8 cellular contexts compared by ENCODE assay signal in the genomic region with DNA sequence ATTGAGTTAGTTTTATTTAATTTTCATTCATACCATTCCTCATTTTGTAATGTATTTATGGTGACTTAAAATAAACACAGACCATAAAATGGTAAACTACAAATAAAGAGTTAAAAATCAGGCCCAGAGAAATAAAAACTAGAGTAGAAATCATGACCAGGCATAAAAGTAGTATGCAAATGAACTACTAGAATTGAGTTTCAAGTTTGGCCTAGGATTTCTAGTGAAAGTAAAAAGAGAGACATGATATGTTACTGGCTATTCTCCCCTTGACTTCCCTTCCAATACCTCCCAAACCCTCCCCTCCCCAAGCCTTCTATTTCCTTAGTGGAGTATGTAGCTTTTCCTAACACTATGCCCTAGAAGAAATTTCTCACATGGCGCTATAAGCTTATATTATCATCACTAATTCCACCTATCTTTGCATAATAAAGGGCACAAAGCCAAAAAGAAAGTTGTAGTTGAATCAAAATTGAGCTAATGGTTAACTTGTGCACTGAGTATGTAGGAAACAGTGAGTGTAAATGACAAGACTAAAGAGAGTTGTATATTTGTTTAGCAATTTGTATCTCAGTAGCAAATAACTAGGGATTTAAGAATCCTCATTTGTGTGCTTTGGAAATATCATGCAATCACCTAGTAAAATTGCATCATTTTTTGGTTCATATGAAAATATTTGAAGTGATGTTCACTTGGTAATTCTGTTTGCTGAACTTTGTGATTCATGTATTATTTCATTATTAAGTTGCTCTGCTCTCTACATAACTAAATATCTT. TPM values are rescaled to one million over a fixed set of nuclear protein-coding genes. Genes with fewer than 3 reads are reported as not detected.
A peak's percentile ranks its signal among the peaks of the same experiment; 100 is the strongest.
DNase-seq lines count a peak whose midpoint lies in the region; ATAC-seq lines count a peak whose summit lies in the region.

No MANE protein-coding gene starts in this region.

- ATAC-seq in activated naive CD4-positive, alpha-beta T cell treated with anti-CD3 and anti-CD28 coated beads, Interleukin-2, amount 50 U/mL, for 72 hours = no peak

- DNase-seq in activated naive CD4-positive, alpha-beta T cell treated with anti-CD3 and anti-CD28 coated beads for 36 hours = no peak
- no peak for DNase-seq in activated naive CD4-positive, alpha-beta T cell treated with anti-CD3 and anti-CD28 coated beads, Interleukin-2, amount 50 U/mL, for 72 hours (ENCODE audit: low spot score in 2 of 2)
- peak; percentile 45 for DNase-seq in HT-29 (ENCODE audit: low spot score)
- DNase-seq in fibroblast of gingiva (ENCODE audit: low read depth) = peak; percentile 74
- peak; percentile 38 for DNase-seq in stromal cell of bone marrow (ENCODE audit: low read depth)
- no peak for DNase-seq in stimulated activated CD4-positive, alpha-beta T cell treated with anti-CD3 and anti-CD28 coated beads, Interleukin-12 subunit alpha, Interleukin-12 subunit beta, amount 100 ng/mL, for 4 hours
- DNase-seq in stimulated activated CD4-positive, alpha-beta T cell treated with anti-CD3 and anti-CD28 coated beads, Interleukin-4, amount 100 ng/mL, for 24 hours = no peak
- DNase-seq in NAMALWA (ENCODE audit: low spot score) = no peak

- no peak overlapping the region for H3K4me3 Mint-ChIP-seq in activated naive CD4-positive, alpha-beta T cell treated with anti-CD3 and anti-CD28 coated beads for 36 hours

- peaks cover 10% of the 10 kb centered on the region for H3K9me3 Mint-ChIP-seq in activated naive CD4-positive, alpha-beta T cell treated with anti-CD3 and anti-CD28 coated beads for 36 hours
- H3K9me3 Mint-ChIP-seq in activated naive CD4-positive, alpha-beta T cell treated with anti-CD3 and anti-CD28 coated beads, Interleukin-2, amount 50 U/mL, for 72 hours = peaks cover 10 to 19% of the 10 kb centered on the region in 2 donors

- peaks cover 5% of the 10 kb centered on the region for H3K36me3 Mint-ChIP-seq in activated naive CD4-positive, alpha-beta T cell treated with anti-CD3 and anti-CD28 coated beads for 36 hours (ENCODE audit: low read depth)
- H3K36me3 Mint-ChIP-seq in activated naive CD4-positive, alpha-beta T cell treated with anti-CD3 and anti-CD28 coated beads, Interleukin-2, amount 50 U/mL, for 72 hours = peaks cover 0 to 7% of the 10 kb centered on the region in 2 donors

- intact Hi-C loops in activated naive CD4-positive, alpha-beta T cell treated with anti-CD3 and anti-CD28 coated beads for 36 hours (cut with micrococcal nuclease) = no loop called here

- peaks cover 13% of the 10 kb centered on the region for H3K4me1 Mint-ChIP-seq in activated naive CD4-positive, alpha-beta T cell treated with anti-CD3 and anti-CD28 coated beads for 36 hours (ENCODE audit: low read depth)

- CTCF ChIA-PET in activated naive CD4-positive, alpha-beta T cell treated with anti-CD3 and anti-CD28 coated beads for 36 hours (lab: Charles Lee) = interaction anchor here (0.5 to 1.3 kb wide), 6 partner anchors 33 to 136 kb away, joined by 3 to 5 read pairs (median 3); no protein-coding TSS in a partner anchor

- H3K27me3 Mint-ChIP-seq in activated naive CD4-positive, alpha-beta T cell treated with anti-CD3 and anti-CD28 coated beads for 36 hours (ENCODE audit: low read depth) = no peaks in the 10 kb centered on the region

- peak overlapping the region; percentile 59 for H3K27ac Mint-ChIP-seq in activated naive CD4-positive, alpha-beta T cell treated with anti-CD3 and anti-CD28 coated beads for 36 hours
- H3K27ac Mint-ChIP-seq in activated naive CD4-positive, alpha-beta T cell treated with anti-CD3 and anti-CD28 coated beads, Interleukin-2, amount 50 U/mL, for 72 hours = peak overlapping the region in 1 of 2 donors; percentile 30

RNA-seq across cellular contexts. Expression of gene CDC14A, which starts 29.7 kb away (rescaled TPM):
- 10 to 100 TPM; 10.1 to 13.1 TPM for total RNA-seq in activated naive CD4-positive, alpha-beta T cell treated with anti-CD3 and anti-CD28 coated beads for 36 hours
- 10 to 100 TPM; 13.0 to 16.0 TPM for total RNA-seq in activated naive CD4-positive, alpha-beta T cell treated with anti-CD3 and anti-CD28 coated beads, Interleukin-2, amount 50 U/mL, for 72 hours
- total RNA-seq in HT-29 (2014; rRNA removed; shearing (Covaris generic)) = 15.5 and 15.6 TPM in 2 replicates

RNA-seq across cellular contexts. Expression of gene RTCA, which starts 56.6 kb away (rescaled TPM):
- total RNA-seq in activated naive CD4-positive, alpha-beta T cell treated with anti-CD3 and anti-CD28 coated beads for 36 hours = 10 to 100 TPM; 36.7 to 37.5 TPM
- 10 to 100 TPM; 33.4 to 42.6 TPM for total RNA-seq in activated naive CD4-positive, alpha-beta T cell treated with anti-CD3 and anti-CD28 coated beads, Interleukin-2, amount 50 U/mL, for 72 hours
- total RNA-seq in HT-29 (2014; rRNA removed; shearing (Covaris generic)) = 19.8 and 25.5 TPM in 2 replicates

Comparison
In these comparisons a context has a peak if more than half of its experiments do, and no peak if none do; other contexts are left out.
1. DNase-seq: peak in HT-29 (single experiment), fibroblast of gingiva (single experiment) and stromal cell of bone marrow (single experiment); none in activated naive CD4-positive, alpha-beta T cell treated with anti-CD3 and anti-CD28 coated beads for 36 hours (single experiment), activated naive CD4-positive, alpha-beta T cell treated with anti-CD3 and anti-CD28 coated beads, Interleukin-2, amount 50 U/mL, for 72 hours (0 of 2), stimulated activated CD4-positive, alpha-beta T cell treated with anti-CD3 and anti-CD28 coated beads, Interleukin-12 subunit alpha, Interleukin-12 subunit beta, amount 100 ng/mL, for 4 hours (single experiment), stimulated activated CD4-positive, alpha-beta T cell treated with anti-CD3 and anti-CD28 coated beads, Interleukin-4, amount 100 ng/mL, for 24 hours (single experiment) and NAMALWA (single experiment).